ENCODE assay signal across 1 cellular context in the genomic region with DNA sequence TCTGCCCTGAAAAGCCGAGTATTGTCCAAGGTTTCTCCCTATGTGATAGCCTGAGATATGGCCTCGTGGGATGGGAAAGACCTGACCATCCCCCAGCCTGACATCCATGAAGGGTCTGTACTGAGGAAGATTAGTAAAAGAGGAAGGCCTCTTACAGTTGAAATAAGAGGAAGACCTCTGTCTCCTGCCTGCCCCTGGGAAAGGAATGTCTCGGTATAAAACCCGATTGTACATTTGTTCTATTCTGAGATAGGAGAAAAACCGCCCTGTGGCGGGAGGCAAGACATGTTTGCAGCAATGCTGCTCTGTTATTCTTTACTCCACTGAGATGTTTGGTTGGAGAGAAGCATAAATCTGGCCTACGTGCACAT. TPM values are rescaled to one million over a fixed set of nuclear protein-coding genes. Genes with fewer than 3 reads are reported as not detected.
"Had no signal": no experiment of that assay in that cellular context is flagged by ENCODE, and none has a peak within 500 bp of the region (broad histone marks: within the 10 kb centered on the region; RNA-seq: fewer than 3 reads in every experiment).

No MANE protein-coding gene starts in this region.

RNA-seq across cellular contexts. Expression of gene GLIPR1L2, which starts 54.2 kb away (rescaled TPM):
- total RNA-seq: left colon had no signal
